ENCODE assay signal across 16 cellular contexts in genomic region chr18:313931-314330, GRCh38. TPM values are rescaled to one million over a fixed set of nuclear protein-coding genes. Genes with fewer than 3 reads are reported as not detected.
DNase-seq lines count a peak whose midpoint lies in the region; TF ChIP-seq lines count a peak whose summit lies in the region.
"Had no signal": no experiment of that assay in that cellular context is flagged by ENCODE, and none has a peak within 500 bp of the region (broad histone marks: within the 10 kb centered on the region; RNA-seq: fewer than 3 reads in every experiment).

No MANE protein-coding gene starts in this region.

- TF ChIP-seq CTCF in endodermal cell (conservative IDR thresholded peaks at IDR 0.05) (no peak), neural crest cell (conservative IDR thresholded peaks at IDR 0.05) (no peak)

- no peaks in the 10 kb centered on the region for H3K79me2 ChIP-seq in GM23248 (ENCODE audit: insufficient read depth)

- peak; percentile 29 for DNase-seq in COLO829 (ENCODE audit: low spot score)
- DNase-seq in endodermal cell, result no peak
- DNase-seq in islet precursor cell, result peak; percentile 59
- no peak for DNase-seq in neural crest cell (ENCODE audit: low read depth, low spot score)
- DNase-seq in NK-92 treated with Interleukin-12 subunit alpha and Interleukin-12 subunit beta, amount 100 ng/mL, for 24 hours (lab: John Stamatoyannopoulos, UW), result no peak
- DNase-seq in NCI-H526 (lab: John Stamatoyannopoulos, UW), result no peak
- DNase-seq in GM23248, result no peak
- no peak for DNase-seq in posterior cingulate gyrus
- DNase-seq: ACHN; BE2C; C1 segment of cervical spinal cord; CD4-positive, alpha-beta T cell; DMS153; DMS79; GDM1 had no signal

- no peak overlapping the region for H3K9ac ChIP-seq in endodermal cell (ENCODE audit: extremely low read depth, low read length, poor library complexity, severe bottlenecking)
- H3K9ac ChIP-seq in GM23248, result no peak overlapping the region

- H3F3A ChIP-seq in GM23248 (ENCODE audit: insufficient read depth), result peaks cover 10% of the 10 kb centered on the region; the same call in 1 of the 2 replicates

- H3K4me3 ChIP-seq in endodermal cell (ENCODE audit: low read length), result no peak overlapping the region
- H3K4me3 ChIP-seq in GM23248, result no peak overlapping the region
- H3K4me3 ChIP-seq: HAP-1 had no signal

- peaks cover 9% of the 10 kb centered on the region for H3K36me3 ChIP-seq in endodermal cell (ENCODE audit: control insufficient read depth, insufficient read depth, low read length)
- H3K36me3 ChIP-seq in GM23248 (ENCODE audit: low read depth), result no peaks in the 10 kb centered on the region
- H3K36me3 ChIP-seq: BE2C, HAP-1 had no signal

- H3K27me3 Mint-ChIP-seq in endodermal cell (ENCODE audit: insufficient read depth) (no peaks in the 10 kb centered on the region), neural crest cell (ENCODE audit: low read depth) (no peaks in the 10 kb centered on the region)

- intact Hi-C loops in posterior cingulate gyrus (cut with DNase I), result no loop called here

- H3K27me3 ChIP-seq in endodermal cell (ENCODE audit: control insufficient read depth, insufficient read depth, low read length, poor library complexity, severe bottlenecking) (no peaks in the 10 kb centered on the region), GM23248 (replicated peaks; ENCODE audit: insufficient read depth) (no peaks in the 10 kb centered on the region)
- H3K27me3 ChIP-seq: BE2C had no signal

- H3K4me1 Mint-ChIP-seq in endodermal cell (peaks cover 23% of the 10 kb centered on the region), neural crest cell (peaks cover 23% of the 10 kb centered on the region)

- in situ Hi-C loops in GM23248 (cut with MboI), result no loop called here

- H3K4me3 Mint-ChIP-seq in endodermal cell (no peak overlapping the region), neural crest cell (no peak overlapping the region)
- H3K4me3 Mint-ChIP-seq: CD4-positive, alpha-beta T cell had no signal

- H3K9me3 ChIP-seq in endodermal cell (ENCODE audit: control insufficient read depth, low read length) (no peaks in the 10 kb centered on the region), GM23248 (ENCODE audit: low read depth) (no peaks in the 10 kb centered on the region)
- H3K9me3 ChIP-seq: BE2C, HAP-1 had no signal

- no peaks in the 10 kb centered on the region for H3K9me2 ChIP-seq in GM23248 (ENCODE audit: insufficient read depth)

- H3K4me1 ChIP-seq in endodermal cell (ENCODE audit: control insufficient read depth, insufficient read depth, low read length) (peaks cover 18% of the 10 kb centered on the region), GM23248 (ENCODE audit: insufficient read depth) (peaks cover 6% of the 10 kb centered on the region)
- H3K4me1 ChIP-seq: BE2C, HAP-1 had no signal

- H3K27ac ChIP-seq in endodermal cell (ENCODE audit: low read depth, low read length) (peak overlapping the region; percentile 50), GM23248 (no peak overlapping the region)

- no peak overlapping the region for H3K4me2 ChIP-seq in GM23248 (ENCODE audit: unreplicated experiment)

- peak overlapping the region; percentile 25 for H3K27ac Mint-ChIP-seq in endodermal cell
- H3K27ac Mint-ChIP-seq in neural crest cell (ENCODE audit: unreplicated experiment), result peak overlapping the region; percentile 13
- H3K27ac Mint-ChIP-seq: CD4-positive, alpha-beta T cell had no signal

- no peak overlapping the region for H2AFZ ChIP-seq in GM23248

- no peaks in the 10 kb centered on the region for H4K20me1 ChIP-seq in GM23248 (ENCODE audit: insufficient read depth)

- H3K36me3 Mint-ChIP-seq in endodermal cell (ENCODE audit: low read depth) (peaks cover 3% of the 10 kb centered on the region), neural crest cell (ENCODE audit: low read depth) (no peaks in the 10 kb centered on the region)

- no peaks in the 10 kb centered on the region for H3K9me3 Mint-ChIP-seq in endodermal cell
- H3K9me3 Mint-ChIP-seq in neural crest cell, result peaks cover 4% of the 10 kb centered on the region
- H3K9me3 Mint-ChIP-seq: CD4-positive, alpha-beta T cell had no signal

RNA-seq across cellular contexts. Expression of gene THOC1, which starts 46.1 kb away (rescaled TPM):
- total RNA-seq in endodermal cell, result 10 to 100 TPM; 81.8 to 99.6 TPM
- 80.1 TPM for polyA plus RNA-seq in endodermal cell (2013, experiment 1 of 2)
- 78.2 TPM for polyA plus RNA-seq in endodermal cell (2013, experiment 2 of 2)
- total RNA-seq in neural crest cell, result 77.5 and 77.9 TPM in 2 replicates
- total RNA-seq in GM23248 (2014; rRNA removed; shearing (Covaris generic)), result 26.8 and 28.3 TPM in 2 replicates
- polyA plus RNA-seq in GM23248 (2016; fragmentation: Nextera tagmentation; extraction: Ambion mirVana), result 23.2 and 23.3 TPM in 2 replicates

Comparison
In these comparisons a context has a peak if more than half of its experiments do, and no peak if none do; other contexts are left out.
1. DNase-seq: peak in COLO829 (single experiment) and islet precursor cell (single experiment); none in endodermal cell (single experiment), neural crest cell (single experiment), NK-92 treated with Interleukin-12 subunit alpha and Interleukin-12 subunit beta, amount 100 ng/mL, for 24 hours (single experiment), NCI-H526 (0 of 2), GM23248 (single experiment) and posterior cingulate gyrus (0 of 10).